1 cellular context compared by ENCODE assay signal in genomic region chr18:3665780-3666525, GRCh38.
TF ChIP-seq lines count a peak whose summit lies in the region.

No MANE protein-coding gene starts in this region.

TF ChIP-seq in HepG2, 621 proteins besides CTCF, POLR2A, EP300 and RAD21 (continued from another document and continues in another):
- TF ChIP-seq, protein P1, sequence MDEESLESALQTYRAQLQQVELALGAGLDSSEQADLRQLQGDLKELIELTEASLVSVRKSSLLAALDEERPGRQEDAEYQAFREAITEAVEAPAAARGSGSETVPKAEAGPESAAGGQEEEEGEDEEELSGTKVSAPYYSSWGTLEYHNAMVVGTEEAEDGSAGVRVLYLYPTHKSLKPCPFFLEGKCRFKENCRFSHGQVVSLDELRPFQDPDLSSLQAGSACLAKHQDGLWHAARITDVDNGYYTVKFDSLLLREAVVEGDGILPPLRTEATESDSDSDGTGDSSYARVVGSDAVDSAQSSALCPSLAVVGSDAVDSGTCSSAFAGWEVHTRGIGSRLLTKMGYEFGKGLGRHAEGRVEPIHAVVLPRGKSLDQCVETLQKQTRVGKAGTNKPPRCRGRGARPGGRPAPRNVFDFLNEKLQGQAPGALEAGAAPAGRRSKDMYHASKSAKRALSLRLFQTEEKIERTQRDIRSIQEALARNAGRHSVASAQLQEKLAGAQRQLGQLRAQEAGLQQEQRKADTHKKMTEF (CRISPR knock-in tag; IDR thresholded peaks at IDR 0.05): peak; percentile 84
- TF ChIP-seq, protein P2, sequence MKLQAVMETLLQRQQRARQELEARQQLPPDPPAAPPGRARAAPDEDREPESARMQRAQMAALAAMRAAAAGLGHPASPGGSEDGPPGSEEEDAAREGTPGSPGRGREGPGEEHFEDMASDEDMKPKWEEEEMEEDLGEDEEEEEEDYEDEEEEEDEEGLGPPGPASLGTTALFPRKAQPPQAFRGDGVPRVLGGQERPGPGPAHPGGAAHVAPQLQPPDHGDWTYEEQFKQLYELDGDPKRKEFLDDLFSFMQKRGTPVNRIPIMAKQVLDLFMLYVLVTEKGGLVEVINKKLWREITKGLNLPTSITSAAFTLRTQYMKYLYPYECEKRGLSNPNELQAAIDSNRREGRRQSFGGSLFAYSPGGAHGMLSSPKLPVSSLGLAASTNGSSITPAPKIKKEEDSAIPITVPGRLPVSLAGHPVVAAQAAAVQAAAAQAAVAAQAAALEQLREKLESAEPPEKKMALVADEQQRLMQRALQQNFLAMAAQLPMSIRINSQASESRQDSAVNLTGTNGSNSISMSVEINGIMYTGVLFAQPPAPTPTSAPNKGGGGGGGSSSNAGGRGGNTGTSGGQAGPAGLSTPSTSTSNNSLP (IDR thresholded peaks at IDR 0.05; ENCODE audit: low read depth, low read length): peak; percentile 80
- no peak for TF ChIP-seq GMEB2 (CRISPR knock-in tag; IDR thresholded peaks at IDR 0.05; ENCODE audit: low read depth)
- no peak for TF ChIP-seq SSRP1 (CRISPR knock-in tag; IDR thresholded peaks at IDR 0.05)
- TF ChIP-seq ZNF776 (CRISPR knock-in tag; IDR thresholded peaks at IDR 0.05): no peak
- no peak for TF ChIP-seq HOXA5 (CRISPR knock-in tag; IDR thresholded peaks at IDR 0.05)
- TF ChIP-seq PATZ1 (CRISPR knock-in tag; IDR thresholded peaks at IDR 0.05): peak; percentile 82
- no peak for TF ChIP-seq SNAPC5 (CRISPR knock-in tag; IDR thresholded peaks at IDR 0.05; ENCODE audit: borderline replicate concordance)
- TF ChIP-seq NFE2L2 (IDR thresholded peaks at IDR 0.05; ENCODE audit: low read length): no peak
- no peak for TF ChIP-seq ZNF530 (CRISPR knock-in tag; IDR thresholded peaks at IDR 0.05; ENCODE audit: low read depth)
- TF ChIP-seq IRF2 (CRISPR knock-in tag; IDR thresholded peaks at IDR 0.05): peak; percentile 62; the same call in 1 of the 2 replicates
- TF ChIP-seq ZNF672 (CRISPR knock-in tag; IDR thresholded peaks at IDR 0.05): no peak
- peak; percentile 5; the same call in 1 of the 2 replicates for TF ChIP-seq ZNF12 (CRISPR knock-in tag; IDR thresholded peaks at IDR 0.05)
- peak; percentile 76 for TF ChIP-seq MIXL1 (CRISPR knock-in tag; IDR thresholded peaks at IDR 0.05)
- no peak for TF ChIP-seq AGO1 (IDR thresholded peaks at IDR 0.05; ENCODE audit: low read depth, low read length, poor library complexity, severe bottlenecking)
- peak; percentile 91 for TF ChIP-seq RXRB (CRISPR knock-in tag; IDR thresholded peaks at IDR 0.05; ENCODE audit: borderline replicate concordance)
- no peak for TF ChIP-seq BHLHE40 (IDR thresholded peaks at IDR 0.05; ENCODE audit: low read length)
- TF ChIP-seq KMT2B (CRISPR knock-in tag; IDR thresholded peaks at IDR 0.05): 0 out of 2 replicates have a peak, but pooled peaks have one; percentile 35
- TF ChIP-seq SYNCRIP (IDR thresholded peaks at IDR 0.05; ENCODE audit: insufficient read depth, low read depth, low read length): no peak
- peak; percentile 20; the same call in 1 of the 2 replicates for TF ChIP-seq ZMYM4 (CRISPR knock-in tag; IDR thresholded peaks at IDR 0.05)
- TF ChIP-seq PRDM4 (CRISPR knock-in tag; IDR thresholded peaks at IDR 0.05; ENCODE audit: borderline replicate concordance): no peak
- TF ChIP-seq ATF5 (CRISPR knock-in tag; IDR thresholded peaks at IDR 0.05; ENCODE audit: low read depth): no peak
- TF ChIP-seq ZNF883 (CRISPR knock-in tag; IDR thresholded peaks at IDR 0.05; ENCODE audit: not compliant biosample characterization): no peak
- TF ChIP-seq HES4 (CRISPR knock-in tag; IDR thresholded peaks at IDR 0.05; ENCODE audit: borderline replicate concordance): no peak
- TF ChIP-seq ETV6 (CRISPR knock-in tag; conservative IDR thresholded peaks at IDR 0.05): 0 out of 2 replicates have a peak, but pooled peaks have one; percentile 23
- no peak for TF ChIP-seq MEIS1 (CRISPR knock-in tag; IDR thresholded peaks at IDR 0.05; ENCODE audit: borderline replicate concordance)
- no peak for TF ChIP-seq CSRNP1 (CRISPR knock-in tag; IDR thresholded peaks at IDR 0.05)
- TF ChIP-seq ZNF318 (CRISPR knock-in tag; IDR thresholded peaks at IDR 0.05): no peak
- TF ChIP-seq ATF1 (CRISPR knock-in tag; IDR thresholded peaks at IDR 0.05): peak; percentile 56; the same call in 1 of the 2 replicates
- no peak for TF ChIP-seq MXI1 (IDR thresholded peaks at IDR 0.05; ENCODE audit: borderline replicate concordance, low read depth, low read length)
- no peak for TF ChIP-seq ZNF720 (CRISPR knock-in tag; IDR thresholded peaks at IDR 0.05)
- peak; percentile 85; the same call in 1 of the 2 replicates for TF ChIP-seq FOXK1 (CRISPR knock-in tag; IDR thresholded peaks at IDR 0.05; ENCODE audit: borderline replicate concordance, low read depth)
- TF ChIP-seq U2AF2 (IDR thresholded peaks at IDR 0.05; ENCODE audit: low read depth, low read length): no peak
- no peak for TF ChIP-seq SRSF9 (IDR thresholded peaks at IDR 0.05; ENCODE audit: borderline replicate concordance, insufficient read depth, low read depth, low read length, poor library complexity, severe bottlenecking)
- 0 out of 2 replicates have a peak, but pooled peaks have one; percentile 29 for TF ChIP-seq ONECUT2 (CRISPR knock-in tag; IDR thresholded peaks at IDR 0.05)
